In genomic region chr14:55581011-55581806, GRCh38 we compare ENCODE assay signal across 7 cellular contexts. TPM values are rescaled to one million over a fixed set of nuclear protein-coding genes. Genes with fewer than 3 reads are reported as not detected.
DNase-seq lines count a peak whose midpoint lies in the region; ATAC-seq and TF ChIP-seq lines count a peak whose summit lies in the region.

No MANE protein-coding gene starts in this region.

- peaks cover 17% of the 10 kb centered on the region for H3F3A ChIP-seq in SU-DHL-6 (ENCODE audit: insufficient read depth)

- H3K27ac ChIP-seq in SU-DHL-6 (ENCODE audit: low read depth, low read length) (peak overlapping the region; percentile 70), hepatocyte (peak overlapping the region; percentile 97)

- peak overlapping the region; percentile 82 for H3K9ac ChIP-seq in SU-DHL-6 (ENCODE audit: low read length)

- 3% methylated on average over 27 of the region's 27 CpGs for WGBS in hepatocyte (ENCODE audit: low lambda C conversion rate, missing lambda C conversion rate)

- H3K4me1 ChIP-seq in hepatocyte (ENCODE audit: insufficient read depth): peaks cover 24% of the 10 kb centered on the region

- peak; percentile 16 for ATAC-seq in HG03066 (IDR thresholded peaks at IDR 0.05; ENCODE audit: low read depth, unreplicated experiment)
- ATAC-seq in HG02623 (IDR thresholded peaks at IDR 0.05; ENCODE audit: unreplicated experiment): no peak

- H3K9me3 ChIP-seq in SU-DHL-6 (ENCODE audit: insufficient read depth, low read length) (no peaks in the 10 kb centered on the region), hepatocyte (ENCODE audit: low read depth) (no peaks in the 10 kb centered on the region)

- H3K4me3 ChIP-seq in GM12875 (ENCODE audit: low read depth, low read length) (peak overlapping the region; percentile 97), SU-DHL-6 (ENCODE audit: insufficient read depth, low read length, poor library complexity, severe bottlenecking) (peak overlapping the region; percentile 81), hepatocyte (peak overlapping the region; percentile 85), retinal pigment epithelial cell (ENCODE audit: low read length) (peak overlapping the region; percentile 87)

- TF ChIP-seq CTCF in GM12875 (IDR thresholded peaks at IDR 0.05; ENCODE audit: borderline replicate concordance, insufficient read depth, low read depth, low read length) (no peak), SU-DHL-6 (IDR thresholded peaks at IDR 0.05; ENCODE audit: insufficient read depth, low read length, poor library complexity, severe bottlenecking) (no peak), hepatocyte (IDR thresholded peaks at IDR 0.05; ENCODE audit: poor library complexity) (no peak), retinal pigment epithelial cell (conservative IDR thresholded peaks at IDR 0.05; ENCODE audit: low read depth, low read length) (no peak)

- H2AFZ ChIP-seq in SU-DHL-6 (ENCODE audit: low read depth, low read length, severe bottlenecking) (peak overlapping the region; percentile 49), hepatocyte (peak overlapping the region; percentile 68)

- DNase-seq in amniotic epithelial cell (ENCODE audit: low read depth) (peak; percentile 41), hepatocyte (ENCODE audit: low spot score) (peak; percentile 64), retinal pigment epithelial cell (ENCODE audit: low read depth) (no peak)

- H3K27me3 ChIP-seq in SU-DHL-6 (ENCODE audit: low read length): no peaks in the 10 kb centered on the region
- H3K27me3 ChIP-seq in hepatocyte: no peaks in the 10 kb centered on the region

- H3K4me2 ChIP-seq in SU-DHL-6 (ENCODE audit: low read depth, low read length, poor library complexity, severe bottlenecking) (peak overlapping the region; percentile 75), hepatocyte (peak overlapping the region; percentile 83)

- H3K79me2 ChIP-seq in SU-DHL-6 (ENCODE audit: insufficient read depth, low read length): peaks cover 58% of the 10 kb centered on the region
- H3K79me2 ChIP-seq in hepatocyte: peaks cover 58% of the 10 kb centered on the region

- H3K36me3 ChIP-seq in SU-DHL-6 (ENCODE audit: low read length) (no peaks in the 10 kb centered on the region), hepatocyte (replicated peaks; ENCODE audit: insufficient read depth, low read depth) (no peaks in the 10 kb centered on the region)

- H3K9me2 ChIP-seq in SU-DHL-6 (replicated peaks; ENCODE audit: insufficient read depth, low read length) (no peaks in the 10 kb centered on the region), hepatocyte (replicated peaks; ENCODE audit: insufficient read depth) (no peaks in the 10 kb centered on the region)

- H4K20me1 ChIP-seq in SU-DHL-6 (ENCODE audit: low read depth, low read length): peaks cover 38% of the 10 kb centered on the region
- peaks cover 54% of the 10 kb centered on the region for H4K20me1 ChIP-seq in hepatocyte (ENCODE audit: insufficient read depth, poor library complexity, severe bottlenecking)

RNA-seq across cellular contexts. Expression of gene KTN1, which starts 1.2 kb away (rescaled TPM):
- 131 and 150 TPM in 2 replicates for total RNA-seq in hepatocyte
- polyA plus RNA-seq in hepatocyte: 164 and 209 TPM in 2 replicates
